In the genomic region with DNA sequence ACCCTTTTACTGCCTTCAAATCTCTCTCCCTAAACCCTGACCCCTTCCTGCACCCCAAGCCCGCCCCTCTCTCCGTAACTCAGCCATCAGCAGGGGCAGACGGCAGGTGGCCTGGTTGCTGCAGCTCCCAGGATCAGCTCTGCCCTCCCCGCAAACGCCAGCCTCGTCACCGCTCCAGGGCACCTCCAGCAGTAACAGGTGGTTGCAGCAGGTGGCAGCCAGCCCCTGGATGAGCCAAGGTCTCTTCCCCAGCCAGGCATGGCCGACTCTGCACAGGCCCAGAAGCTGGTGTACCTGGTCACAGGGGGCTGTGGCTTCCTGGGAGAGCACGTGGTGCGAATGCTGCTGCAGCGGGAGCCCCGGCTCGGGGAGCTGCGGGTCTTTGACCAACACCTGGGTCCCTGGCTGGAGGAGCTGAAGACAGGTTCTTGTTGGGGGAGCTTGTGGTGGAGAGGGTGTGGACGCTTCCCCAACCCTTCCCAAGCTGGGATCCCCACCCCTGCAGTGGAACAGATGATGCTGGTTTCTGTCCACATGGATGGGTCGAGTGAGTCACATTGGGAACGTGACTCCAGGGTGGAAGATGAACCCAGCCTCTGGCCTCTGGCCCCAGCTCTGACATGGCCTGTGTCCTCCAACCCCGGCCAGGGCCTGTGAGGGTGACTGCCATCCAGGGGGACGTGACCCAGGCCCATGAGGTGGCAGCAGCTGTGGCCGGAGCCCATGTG, we compare ENCODE assay signal across 1 cellular context.
A peak's percentile ranks its signal among the peaks of the same experiment; 100 is the strongest.
TF ChIP-seq lines count a peak whose summit lies in the region.

No MANE protein-coding gene starts in this region.

TF ChIP-seq in HepG2, 621 proteins besides CTCF, POLR2A, EP300 and RAD21 (continued from another document and continues in another):
- TF ChIP-seq, protein P1, sequence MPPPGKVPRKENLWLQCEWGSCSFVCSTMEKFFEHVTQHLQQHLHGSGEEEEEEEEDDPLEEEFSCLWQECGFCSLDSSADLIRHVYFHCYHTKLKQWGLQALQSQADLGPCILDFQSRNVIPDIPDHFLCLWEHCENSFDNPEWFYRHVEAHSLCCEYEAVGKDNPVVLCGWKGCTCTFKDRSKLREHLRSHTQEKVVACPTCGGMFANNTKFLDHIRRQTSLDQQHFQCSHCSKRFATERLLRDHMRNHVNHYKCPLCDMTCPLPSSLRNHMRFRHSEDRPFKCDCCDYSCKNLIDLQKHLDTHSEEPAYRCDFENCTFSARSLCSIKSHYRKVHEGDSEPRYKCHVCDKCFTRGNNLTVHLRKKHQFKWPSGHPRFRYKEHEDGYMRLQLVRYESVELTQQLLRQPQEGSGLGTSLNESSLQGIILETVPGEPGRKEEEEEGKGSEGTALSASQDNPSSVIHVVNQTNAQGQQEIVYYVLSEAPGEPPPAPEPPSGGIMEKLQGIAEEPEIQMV (CRISPR knock-in tag; IDR thresholded peaks at IDR 0.05; ENCODE audit: low read depth), result peak; percentile 45
- TF ChIP-seq GATAD1 (CRISPR knock-in tag; IDR thresholded peaks at IDR 0.05), result peak; percentile 67; the same call in 1 of the 2 replicates
- TF ChIP-seq NFIB (CRISPR knock-in tag; IDR thresholded peaks at IDR 0.05; ENCODE audit: borderline replicate concordance), result no peak
- TF ChIP-seq, protein P2, sequence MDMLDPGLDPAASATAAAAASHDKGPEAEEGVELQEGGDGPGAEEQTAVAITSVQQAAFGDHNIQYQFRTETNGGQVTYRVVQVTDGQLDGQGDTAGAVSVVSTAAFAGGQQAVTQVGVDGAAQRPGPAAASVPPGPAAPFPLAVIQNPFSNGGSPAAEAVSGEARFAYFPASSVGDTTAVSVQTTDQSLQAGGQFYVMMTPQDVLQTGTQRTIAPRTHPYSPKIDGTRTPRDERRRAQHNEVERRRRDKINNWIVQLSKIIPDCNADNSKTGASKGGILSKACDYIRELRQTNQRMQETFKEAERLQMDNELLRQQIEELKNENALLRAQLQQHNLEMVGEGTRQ (IDR thresholded peaks at IDR 0.05; ENCODE audit: low read depth, low read length), result no peak
- TF ChIP-seq, protein P2 (CRISPR knock-in tag; IDR thresholded peaks at IDR 0.05; ENCODE audit: borderline replicate concordance), result peak; percentile 82; the same call in 1 of the 2 replicates
- no peak for TF ChIP-seq NAIF1 (CRISPR knock-in tag; IDR thresholded peaks at IDR 0.05; ENCODE audit: borderline replicate concordance)
- 0 out of 2 replicates have a peak, but pooled peaks have one; percentile 45 for TF ChIP-seq ZNF101 (CRISPR knock-in tag; IDR thresholded peaks at IDR 0.05; ENCODE audit: borderline replicate concordance, low read depth)
- TF ChIP-seq, protein P3, sequence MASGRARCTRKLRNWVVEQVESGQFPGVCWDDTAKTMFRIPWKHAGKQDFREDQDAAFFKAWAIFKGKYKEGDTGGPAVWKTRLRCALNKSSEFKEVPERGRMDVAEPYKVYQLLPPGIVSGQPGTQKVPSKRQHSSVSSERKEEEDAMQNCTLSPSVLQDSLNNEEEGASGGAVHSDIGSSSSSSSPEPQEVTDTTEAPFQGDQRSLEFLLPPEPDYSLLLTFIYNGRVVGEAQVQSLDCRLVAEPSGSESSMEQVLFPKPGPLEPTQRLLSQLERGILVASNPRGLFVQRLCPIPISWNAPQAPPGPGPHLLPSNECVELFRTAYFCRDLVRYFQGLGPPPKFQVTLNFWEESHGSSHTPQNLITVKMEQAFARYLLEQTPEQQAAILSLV (CRISPR knock-in tag; IDR thresholded peaks at IDR 0.05; ENCODE audit: borderline replicate concordance), result peak; percentile 92
- TF ChIP-seq MXD4 (CRISPR knock-in tag; IDR thresholded peaks at IDR 0.05), result peak; percentile 67; the same call in 1 of the 2 replicates
- no peak for TF ChIP-seq CC2D1A (CRISPR knock-in tag; IDR thresholded peaks at IDR 0.05)
- peak; percentile 68; the same call in 1 of the 2 replicates for TF ChIP-seq ZNF724P (CRISPR knock-in tag; IDR thresholded peaks at IDR 0.05; ENCODE audit: borderline replicate concordance)
- TF ChIP-seq SOX5 (CRISPR knock-in tag; IDR thresholded peaks at IDR 0.05; ENCODE audit: borderline replicate concordance), result no peak; the same call in 1 of the 2 replicates
- TF ChIP-seq, protein P4, sequence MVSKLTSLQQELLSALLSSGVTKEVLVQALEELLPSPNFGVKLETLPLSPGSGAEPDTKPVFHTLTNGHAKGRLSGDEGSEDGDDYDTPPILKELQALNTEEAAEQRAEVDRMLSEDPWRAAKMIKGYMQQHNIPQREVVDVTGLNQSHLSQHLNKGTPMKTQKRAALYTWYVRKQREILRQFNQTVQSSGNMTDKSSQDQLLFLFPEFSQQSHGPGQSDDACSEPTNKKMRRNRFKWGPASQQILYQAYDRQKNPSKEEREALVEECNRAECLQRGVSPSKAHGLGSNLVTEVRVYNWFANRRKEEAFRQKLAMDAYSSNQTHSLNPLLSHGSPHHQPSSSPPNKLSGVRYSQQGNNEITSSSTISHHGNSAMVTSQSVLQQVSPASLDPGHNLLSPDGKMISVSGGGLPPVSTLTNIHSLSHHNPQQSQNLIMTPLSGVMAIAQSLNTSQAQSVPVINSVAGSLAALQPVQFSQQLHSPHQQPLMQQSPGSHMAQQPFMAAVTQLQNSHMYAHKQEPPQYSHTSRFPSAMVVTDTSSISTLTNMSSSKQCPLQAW (CRISPR knock-in tag; IDR thresholded peaks at IDR 0.05), result peak; percentile 88
- TF ChIP-seq ZNF841 (CRISPR knock-in tag; IDR thresholded peaks at IDR 0.05; ENCODE audit: borderline replicate concordance), result no peak
- 0 out of 2 replicates have a peak, but pooled peaks have one; percentile 51 for TF ChIP-seq REXO4 (CRISPR knock-in tag; IDR thresholded peaks at IDR 0.05; ENCODE audit: borderline replicate concordance)
- TF ChIP-seq KMT2A (CRISPR knock-in tag; IDR thresholded peaks at IDR 0.05), result no peak; the same call in 1 of the 2 replicates
- peak; percentile 83; the same call in 1 of the 2 replicates for TF ChIP-seq ZBTB3 (CRISPR knock-in tag; IDR thresholded peaks at IDR 0.05; ENCODE audit: borderline replicate concordance, low read depth)
- no peak for TF ChIP-seq CBX2 (IDR thresholded peaks at IDR 0.05; ENCODE audit: low read depth, low read length)
- TF ChIP-seq CBX2 (CRISPR knock-in tag; IDR thresholded peaks at IDR 0.05; ENCODE audit: low read depth), result 0 out of 2 replicates have a peak, but pooled peaks have one; percentile 65
- TF ChIP-seq, protein P5, sequence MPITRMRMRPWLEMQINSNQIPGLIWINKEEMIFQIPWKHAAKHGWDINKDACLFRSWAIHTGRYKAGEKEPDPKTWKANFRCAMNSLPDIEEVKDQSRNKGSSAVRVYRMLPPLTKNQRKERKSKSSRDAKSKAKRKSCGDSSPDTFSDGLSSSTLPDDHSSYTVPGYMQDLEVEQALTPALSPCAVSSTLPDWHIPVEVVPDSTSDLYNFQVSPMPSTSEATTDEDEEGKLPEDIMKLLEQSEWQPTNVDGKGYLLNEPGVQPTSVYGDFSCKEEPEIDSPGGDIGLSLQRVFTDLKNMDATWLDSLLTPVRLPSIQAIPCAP (CRISPR knock-in tag; IDR thresholded peaks at IDR 0.05; ENCODE audit: low read depth), result 0 out of 2 replicates have a peak, but pooled peaks have one; percentile 26
- TF ChIP-seq, protein P6, sequence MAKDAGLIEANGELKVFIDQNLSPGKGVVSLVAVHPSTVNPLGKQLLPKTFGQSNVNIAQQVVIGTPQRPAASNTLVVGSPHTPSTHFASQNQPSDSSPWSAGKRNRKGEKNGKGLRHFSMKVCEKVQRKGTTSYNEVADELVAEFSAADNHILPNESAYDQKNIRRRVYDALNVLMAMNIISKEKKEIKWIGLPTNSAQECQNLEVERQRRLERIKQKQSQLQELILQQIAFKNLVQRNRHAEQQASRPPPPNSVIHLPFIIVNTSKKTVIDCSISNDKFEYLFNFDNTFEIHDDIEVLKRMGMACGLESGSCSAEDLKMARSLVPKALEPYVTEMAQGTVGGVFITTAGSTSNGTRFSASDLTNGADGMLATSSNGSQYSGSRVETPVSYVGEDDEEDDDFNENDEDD (CRISPR knock-in tag; IDR thresholded peaks at IDR 0.05; ENCODE audit: borderline replicate concordance), result peak; percentile 74
- 0 out of 2 replicates have a peak, but pooled peaks have one; percentile 83 for TF ChIP-seq SMAD1 (CRISPR knock-in tag; IDR thresholded peaks at IDR 0.05; ENCODE audit: borderline replicate concordance, low read depth)
- TF ChIP-seq, protein P7, sequence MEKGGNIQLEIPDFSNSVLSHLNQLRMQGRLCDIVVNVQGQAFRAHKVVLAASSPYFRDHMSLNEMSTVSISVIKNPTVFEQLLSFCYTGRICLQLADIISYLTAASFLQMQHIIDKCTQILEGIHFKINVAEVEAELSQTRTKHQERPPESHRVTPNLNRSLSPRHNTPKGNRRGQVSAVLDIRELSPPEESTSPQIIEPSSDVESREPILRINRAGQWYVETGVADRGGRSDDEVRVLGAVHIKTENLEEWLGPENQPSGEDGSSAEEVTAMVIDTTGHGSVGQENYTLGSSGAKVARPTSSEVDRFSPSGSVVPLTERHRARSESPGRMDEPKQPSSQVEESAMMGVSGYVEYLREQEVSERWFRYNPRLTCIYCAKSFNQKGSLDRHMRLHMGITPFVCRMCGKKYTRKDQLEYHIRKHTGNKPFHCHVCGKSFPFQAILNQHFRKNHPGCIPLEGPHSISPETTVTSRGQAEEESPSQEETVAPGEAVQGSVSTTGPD (CRISPR knock-in tag; IDR thresholded peaks at IDR 0.05), result 0 out of 2 replicates have a peak, but pooled peaks have one; percentile 66
- TF ChIP-seq YEATS4 (CRISPR knock-in tag; IDR thresholded peaks at IDR 0.05; ENCODE audit: borderline replicate concordance), result peak; percentile 83
- TF ChIP-seq ZNF616 (CRISPR knock-in tag; IDR thresholded peaks at IDR 0.05; ENCODE audit: low read depth), result peak; percentile 65; the same call in 1 of the 2 replicates
- TF ChIP-seq MEIS2 (CRISPR knock-in tag; IDR thresholded peaks at IDR 0.05), result no peak; the same call in 1 of the 2 replicates
- TF ChIP-seq PHF8 (CRISPR knock-in tag; IDR thresholded peaks at IDR 0.05), result peak; percentile 69; the same call in 1 of the 2 replicates
- peak; percentile 45 for TF ChIP-seq MED1 (CRISPR knock-in tag; IDR thresholded peaks at IDR 0.05)
- peak; percentile 80 for TF ChIP-seq ZSCAN25 (CRISPR knock-in tag; IDR thresholded peaks at IDR 0.05)
- TF ChIP-seq, protein P8, sequence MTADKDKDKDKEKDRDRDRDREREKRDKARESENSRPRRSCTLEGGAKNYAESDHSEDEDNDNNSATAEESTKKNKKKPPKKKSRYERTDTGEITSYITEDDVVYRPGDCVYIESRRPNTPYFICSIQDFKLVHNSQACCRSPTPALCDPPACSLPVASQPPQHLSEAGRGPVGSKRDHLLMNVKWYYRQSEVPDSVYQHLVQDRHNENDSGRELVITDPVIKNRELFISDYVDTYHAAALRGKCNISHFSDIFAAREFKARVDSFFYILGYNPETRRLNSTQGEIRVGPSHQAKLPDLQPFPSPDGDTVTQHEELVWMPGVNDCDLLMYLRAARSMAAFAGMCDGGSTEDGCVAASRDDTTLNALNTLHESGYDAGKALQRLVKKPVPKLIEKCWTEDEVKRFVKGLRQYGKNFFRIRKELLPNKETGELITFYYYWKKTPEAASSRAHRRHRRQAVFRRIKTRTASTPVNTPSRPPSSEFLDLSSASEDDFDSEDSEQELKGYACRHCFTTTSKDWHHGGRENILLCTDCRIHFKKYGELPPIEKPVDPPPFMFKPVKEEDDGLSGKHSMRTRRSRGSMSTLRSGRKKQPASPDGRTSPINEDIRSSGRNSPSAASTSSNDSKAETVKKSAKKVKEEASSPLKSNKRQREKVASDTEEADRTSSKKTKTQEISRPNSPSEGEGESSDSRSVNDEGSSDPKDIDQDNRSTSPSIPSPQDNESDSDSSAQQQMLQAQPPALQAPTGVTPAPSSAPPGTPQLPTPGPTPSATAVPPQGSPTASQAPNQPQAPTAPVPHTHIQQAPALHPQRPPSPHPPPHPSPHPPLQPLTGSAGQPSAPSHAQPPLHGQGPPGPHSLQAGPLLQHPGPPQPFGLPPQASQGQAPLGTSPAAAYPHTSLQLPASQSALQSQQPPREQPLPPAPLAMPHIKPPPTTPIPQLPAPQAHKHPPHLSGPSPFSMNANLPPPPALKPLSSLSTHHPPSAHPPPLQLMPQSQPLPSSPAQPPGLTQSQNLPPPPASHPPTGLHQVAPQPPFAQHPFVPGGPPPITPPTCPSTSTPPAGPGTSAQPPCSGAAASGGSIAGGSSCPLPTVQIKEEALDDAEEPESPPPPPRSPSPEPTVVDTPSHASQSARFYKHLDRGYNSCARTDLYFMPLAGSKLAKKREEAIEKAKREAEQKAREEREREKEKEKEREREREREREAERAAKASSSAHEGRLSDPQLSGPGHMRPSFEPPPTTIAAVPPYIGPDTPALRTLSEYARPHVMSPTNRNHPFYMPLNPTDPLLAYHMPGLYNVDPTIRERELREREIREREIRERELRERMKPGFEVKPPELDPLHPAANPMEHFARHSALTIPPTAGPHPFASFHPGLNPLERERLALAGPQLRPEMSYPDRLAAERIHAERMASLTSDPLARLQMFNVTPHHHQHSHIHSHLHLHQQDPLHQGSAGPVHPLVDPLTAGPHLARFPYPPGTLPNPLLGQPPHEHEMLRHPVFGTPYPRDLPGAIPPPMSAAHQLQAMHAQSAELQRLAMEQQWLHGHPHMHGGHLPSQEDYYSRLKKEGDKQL (CRISPR knock-in tag; IDR thresholded peaks at IDR 0.05; ENCODE audit: low read depth), result 0 out of 2 replicates have a peak, but pooled peaks have one; percentile 8
- TF ChIP-seq MTF2 (CRISPR knock-in tag; IDR thresholded peaks at IDR 0.05; ENCODE audit: borderline replicate concordance), result peak; percentile 30; the same call in 1 of the 2 replicates
- TF ChIP-seq, protein P9, sequence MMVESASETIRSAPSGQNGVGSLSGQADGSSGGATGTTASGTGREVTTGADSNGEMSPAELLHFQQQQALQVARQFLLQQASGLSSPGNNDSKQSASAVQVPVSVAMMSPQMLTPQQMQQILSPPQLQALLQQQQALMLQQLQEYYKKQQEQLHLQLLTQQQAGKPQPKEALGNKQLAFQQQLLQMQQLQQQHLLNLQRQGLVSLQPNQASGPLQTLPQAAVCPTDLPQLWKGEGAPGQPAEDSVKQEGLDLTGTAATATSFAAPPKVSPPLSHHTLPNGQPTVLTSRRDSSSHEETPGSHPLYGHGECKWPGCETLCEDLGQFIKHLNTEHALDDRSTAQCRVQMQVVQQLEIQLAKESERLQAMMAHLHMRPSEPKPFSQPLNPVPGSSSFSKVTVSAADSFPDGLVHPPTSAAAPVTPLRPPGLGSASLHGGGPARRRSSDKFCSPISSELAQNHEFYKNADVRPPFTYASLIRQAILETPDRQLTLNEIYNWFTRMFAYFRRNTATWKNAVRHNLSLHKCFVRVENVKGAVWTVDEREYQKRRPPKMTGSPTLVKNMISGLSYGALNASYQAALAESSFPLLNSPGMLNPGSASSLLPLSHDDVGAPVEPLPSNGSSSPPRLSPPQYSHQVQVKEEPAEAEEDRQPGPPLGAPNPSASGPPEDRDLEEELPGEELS (CRISPR knock-in tag; IDR thresholded peaks at IDR 0.05), result no peak
- peak; percentile 78; the same call in 1 of the 2 replicates for TF ChIP-seq ZNF891 (CRISPR knock-in tag; IDR thresholded peaks at IDR 0.05)
- 0 out of 2 replicates have a peak, but pooled peaks have one; percentile 62 for TF ChIP-seq ELF4 (CRISPR knock-in tag; IDR thresholded peaks at IDR 0.05; ENCODE audit: borderline replicate concordance)
